Comparison of ENCODE assay signal across 8 cellular contexts in genomic region chrX:46836701-46837542, GRCh38. TPM values are rescaled to one million over a fixed set of nuclear protein-coding genes. Genes with fewer than 3 reads are reported as not detected.
A peak's percentile ranks its signal among the peaks of the same experiment; 100 is the strongest.
DNase-seq lines count a peak whose midpoint lies in the region; ATAC-seq and FAIRE-seq lines count a peak whose summit lies in the region.

Gene RP2 (plus strand): TSS chrX:46837043. CDS start chrX:46837101, 58 bp downstream.

- H3K4me1 ChIP-seq in NT2/D1 (ENCODE audit: insufficient read depth, insufficient read length), result no peaks in the 10 kb centered on the region
- no peaks in the 10 kb centered on the region for H3K4me1 ChIP-seq in mesendoderm (ENCODE audit: control insufficient read depth, low read depth, low read length)

- H3K36me3 ChIP-seq in NT2/D1 (ENCODE audit: insufficient read depth, insufficient read length, low read length) (peaks cover 3% of the 10 kb centered on the region), mesendoderm (ENCODE audit: control insufficient read depth, insufficient read depth, low read length) (no peaks in the 10 kb centered on the region)

- H4K5ac ChIP-seq in mesendoderm (ENCODE audit: low read length), result no peak within 1 kb of the TSS

- H2BK5ac ChIP-seq in mesendoderm (ENCODE audit: low read length), result no peak within 1 kb of the TSS

- H3K23ac ChIP-seq in mesendoderm (ENCODE audit: low read length), result peak within 1 kb of the TSS; percentile 80

- peak within 1 kb of the TSS; percentile 29 for H3K27ac ChIP-seq in mesendoderm (ENCODE audit: low read depth, low read length)

- peak within 1 kb of the TSS; percentile 11 for H3K4me2 ChIP-seq in mesendoderm (ENCODE audit: low read length)

- H3K4me3 ChIP-seq in NT2/D1 (ENCODE audit: insufficient read length, low read depth) (peak within 1 kb of the TSS; percentile 90), mesendoderm (ENCODE audit: low read length) (peak within 1 kb of the TSS; percentile 81)

- H3K56ac ChIP-seq in mesendoderm (ENCODE audit: low read length), result peak within 1 kb of the TSS; percentile 88

- peak; percentile 93 for ATAC-seq in GM21381 (IDR thresholded peaks at IDR 0.05; ENCODE audit: unreplicated experiment)

- no peak for FAIRE-seq in HTR-8/SVneo (lab: Jason Lieb, UNC)

- no peak within 1 kb of the TSS for H3K4ac ChIP-seq in mesendoderm (ENCODE audit: low read depth, low read length)

- H3K9me3 ChIP-seq in NT2/D1 (ENCODE audit: insufficient read depth, low read length), result no peaks in the 10 kb centered on the region

- no peak within 1 kb of the TSS for H2BK120ac ChIP-seq in mesendoderm (ENCODE audit: low read depth, low read length)

- peak within 1 kb of the TSS; percentile 90 for H3K9ac ChIP-seq in NT2/D1 (ENCODE audit: insufficient read length, low read depth)
- peak within 1 kb of the TSS; percentile 84 for H3K9ac ChIP-seq in mesendoderm (ENCODE audit: low read length)

- no CpG with 5 or more reads among the region's 71 CpGs for WGBS in mesendoderm (ENCODE audit: extremely low coverage, insufficient coverage, low lambda C conversion rate)

- H3K79me2 ChIP-seq in mesendoderm (ENCODE audit: control insufficient read depth, insufficient read depth, low read length), result no peaks in the 10 kb centered on the region

- DNase-seq in COR-L47 (lab: John Stamatoyannopoulos, UW) (peak; percentile 85), HTR-8/SVneo (ENCODE audit: insufficient read length, low spot score) (peak; percentile 78), NT2/D1 (ENCODE audit: low read depth, low spot score) (peak; percentile 90), mesendoderm (peak; percentile 98)
- peak; percentile 59 for DNase-seq in activated CD8-positive, alpha-beta memory T cell treated with anti-CD3 and anti-CD28 coated beads, Interleukin-2, amount 50 U/mL, for 24 hours (ENCODE audit: extremely low read depth)
- peak; percentile 76 for DNase-seq in stimulated activated CD8-positive, alpha-beta memory T cell treated with anti-CD3 and anti-CD28 coated beads, Interleukin-12 subunit alpha, Interleukin-12 subunit beta, amount 100 ng/mL, for 4 hours (ENCODE audit: low read depth)

- in situ Hi-C loops in endometrial microvascular endothelial cells (cut with HindIII; ENCODE audit: inconsistent ontology term, low pct_unique_long_range_greater_than_20kb, low sequenced_read_pairs), result no loop called here

- no peak within 1 kb of the TSS for H2AK5ac ChIP-seq in mesendoderm (ENCODE audit: low read length)

- no peak within 1 kb of the TSS for H2BK15ac ChIP-seq in mesendoderm (replicated peaks; ENCODE audit: low read depth)

- no peak within 1 kb of the TSS for H4K8ac ChIP-seq in mesendoderm (ENCODE audit: low read depth, low read length)

- no peak within 1 kb of the TSS for H3K18ac ChIP-seq in mesendoderm (ENCODE audit: low read length)

- H3K27me3 ChIP-seq in NT2/D1 (ENCODE audit: insufficient read depth, insufficient read length) (no peaks in the 10 kb centered on the region), mesendoderm (ENCODE audit: insufficient read depth, low read length, poor library complexity) (no peaks in the 10 kb centered on the region)

- no peaks in the 10 kb centered on the region for H3K79me1 ChIP-seq in mesendoderm (ENCODE audit: low read length)

RNA-seq across cellular contexts. Expression of gene RP2, which starts in this region (rescaled TPM):
- total RNA-seq in endometrial microvascular endothelial cells (ENCODE audit: inconsistent ontology term), result 31.5 TPM
- polyA plus RNA-seq in mesendoderm (2013, experiment 1 of 2), result 4.6 TPM
- 5.4 TPM for polyA plus RNA-seq in mesendoderm (2013, experiment 2 of 2)

Comparison
In these comparisons a context has a peak if more than half of its experiments do, and no peak if none do; other contexts are left out.
1. Peak in every context shown above with its lines: DNase-seq, ATAC-seq, H3K4me3 ChIP-seq and H3K27ac ChIP-seq.